In genomic region chr6:10507298-10507697, GRCh38 we compare ENCODE assay signal across 18 cellular contexts. TPM values are rescaled to one million over a fixed set of nuclear protein-coding genes. Genes with fewer than 3 reads are reported as not detected.
DNase-seq lines count a peak whose midpoint lies in the region; ATAC-seq, FAIRE-seq and TF ChIP-seq lines count a peak whose summit lies in the region.
"Had no signal": no experiment of that assay in that cellular context is flagged by ENCODE, and none has a peak within 500 bp of the region (broad histone marks: within the 10 kb centered on the region; RNA-seq: fewer than 3 reads in every experiment).

No MANE protein-coding gene starts in this region.

- H3K79me2 ChIP-seq in Karpas-422 (ENCODE audit: low read length), result no peaks in the 10 kb centered on the region

- ATAC-seq in effector memory CD8-positive, alpha-beta T cell (replicated peaks), result peak; percentile 71
- peak; percentile 28 for ATAC-seq in stimulated activated effector memory CD8-positive, alpha-beta T cell treated with anti-CD3 and anti-CD28 coated beads, Interleukin-12 subunit alpha, Interleukin-12 subunit beta, amount 100 ng/mL, for 72 hours
- ATAC-seq in HG03139 (IDR thresholded peaks at IDR 0.05; ENCODE audit: unreplicated experiment) (no peak), HG03354 (IDR thresholded peaks at IDR 0.05; ENCODE audit: poor library complexity, severe bottlenecking, unreplicated experiment) (no peak)
- ATAC-seq: GM12878 had no signal

- no peak for TF ChIP-seq POLR2A in GM12891 (IDR thresholded peaks at IDR 0.05; ENCODE audit: low read depth, low read length)

- H3K4me2 ChIP-seq in Karpas-422 (ENCODE audit: low read depth, low read length, poor library complexity, severe bottlenecking), result no peak overlapping the region

- H3K36me3 Mint-ChIP-seq in effector memory CD8-positive, alpha-beta T cell (ENCODE audit: insufficient read depth), result no peaks in the 10 kb centered on the region
- no peaks in the 10 kb centered on the region for H3K36me3 Mint-ChIP-seq in stimulated activated effector memory CD8-positive, alpha-beta T cell treated with anti-CD3 and anti-CD28 coated beads, Interleukin-12 subunit alpha, Interleukin-12 subunit beta, amount 100 ng/mL, for 72 hours
- H3K36me3 Mint-ChIP-seq: CD4-positive, alpha-beta memory T cell had no signal

- H3K9me3 Mint-ChIP-seq in effector memory CD8-positive, alpha-beta T cell, result no peaks in the 10 kb centered on the region
- H3K9me3 Mint-ChIP-seq in stimulated activated effector memory CD8-positive, alpha-beta T cell treated with anti-CD3 and anti-CD28 coated beads, Interleukin-12 subunit alpha, Interleukin-12 subunit beta, amount 100 ng/mL, for 72 hours, result no peaks in the 10 kb centered on the region
- H3K9me3 Mint-ChIP-seq: CD4-positive, alpha-beta memory T cell; HFFc6 had no signal

- H3K27me3 ChIP-seq in Karpas-422 (ENCODE audit: low read length), result no peaks in the 10 kb centered on the region; the same call in 1 of the 2 replicates

- DNase-seq in GM12891 (ENCODE audit: insufficient read length, low spot score) (no peak), Karpas-422 (peak; percentile 12)
- DNase-seq in effector memory CD8-positive, alpha-beta T cell, result no peak
- DNase-seq in stimulated activated effector memory CD8-positive, alpha-beta T cell treated with anti-CD3 and anti-CD28 coated beads, Interleukin-12 subunit alpha, Interleukin-12 subunit beta, amount 100 ng/mL, for 72 hours (ENCODE audit: low spot score in 2 of 2), result no peak
- DNase-seq in stimulated activated CD4-positive, alpha-beta T cell treated with anti-CD3 and anti-CD28 coated beads, Interleukin-4, amount 100 ng/mL, for 4 hours, result no peak
- DNase-seq: C1 segment of cervical spinal cord; Caco-2; CD4-positive, alpha-beta memory T cell; DMS153; DND-41; GOT3; HFFc6 had no signal

- FAIRE-seq in GM12891 (lab: Jason Lieb, UNC), result peak; percentile 16
- FAIRE-seq: G401.6, GM12878, H54 had no signal

- no peak overlapping the region for H2AFZ ChIP-seq in Karpas-422 (ENCODE audit: low read length)

- no peak overlapping the region for H3K4me3 ChIP-seq in Karpas-422 (ENCODE audit: low read length)
- H3K4me3 ChIP-seq: GM12878, HAP-1 had no signal

- H3K27ac Mint-ChIP-seq in effector memory CD8-positive, alpha-beta T cell, result peak overlapping the region; percentile 49 to 89
- no peak overlapping the region for H3K27ac Mint-ChIP-seq in stimulated activated effector memory CD8-positive, alpha-beta T cell treated with anti-CD3 and anti-CD28 coated beads, Interleukin-12 subunit alpha, Interleukin-12 subunit beta, amount 100 ng/mL, for 72 hours
- H3K27ac Mint-ChIP-seq: CD4-positive, alpha-beta memory T cell; HFFc6 had no signal

- H3K9me3 ChIP-seq in Karpas-422 (ENCODE audit: low read length), result no peaks in the 10 kb centered on the region
- H3K9me3 ChIP-seq: Caco-2, HAP-1 had no signal

- no peaks in the 10 kb centered on the region for H3K36me3 ChIP-seq in Karpas-422 (ENCODE audit: insufficient read depth, low read length)
- H3K36me3 ChIP-seq: HAP-1 had no signal

- no peaks in the 10 kb centered on the region for H4K20me1 ChIP-seq in Karpas-422 (ENCODE audit: insufficient read depth, low read depth, low read length)

- peak overlapping the region in 1 of 2 donors; percentile 44 for H3K4me3 Mint-ChIP-seq in effector memory CD8-positive, alpha-beta T cell
- no peak overlapping the region for H3K4me3 Mint-ChIP-seq in stimulated activated effector memory CD8-positive, alpha-beta T cell treated with anti-CD3 and anti-CD28 coated beads, Interleukin-12 subunit alpha, Interleukin-12 subunit beta, amount 100 ng/mL, for 72 hours
- H3K4me3 Mint-ChIP-seq: CD4-positive, alpha-beta memory T cell; HFFc6 had no signal

- H3K27me3 Mint-ChIP-seq in effector memory CD8-positive, alpha-beta T cell, result peaks cover 0 to 31% of the 10 kb centered on the region in 2 donors

- peaks cover 8 to 15% of the 10 kb centered on the region in 2 donors for H3K4me1 Mint-ChIP-seq in effector memory CD8-positive, alpha-beta T cell (ENCODE audit: low read depth in 2 of 2)
- H3K4me1 Mint-ChIP-seq in stimulated activated effector memory CD8-positive, alpha-beta T cell treated with anti-CD3 and anti-CD28 coated beads, Interleukin-12 subunit alpha, Interleukin-12 subunit beta, amount 100 ng/mL, for 72 hours, result no peaks in the 10 kb centered on the region

- H3K9me2 ChIP-seq in Karpas-422 (replicated peaks; ENCODE audit: insufficient read depth, low read length), result no peaks in the 10 kb centered on the region

- H3K4me1 ChIP-seq in Karpas-422 (ENCODE audit: low read length), result peaks cover 17% of the 10 kb centered on the region

- no peak overlapping the region for H3K9ac ChIP-seq in Karpas-422 (ENCODE audit: low read length)

- H3K27ac ChIP-seq in Karpas-422 (ENCODE audit: low read length), result no peak overlapping the region

TF ChIP-seq in GM12891, 5 proteins besides CTCF, POLR2A, EP300 and RAD21:
- TF ChIP-seq PAX5 (IDR thresholded peaks at IDR 0.05; ENCODE audit: insufficient read depth, low read length, severe bottlenecking) (no peak), SPI1 (IDR thresholded peaks at IDR 0.05; ENCODE audit: low read depth, low read length) (no peak), POLR2AphosphoS5 (IDR thresholded peaks at IDR 0.05; ENCODE audit: low read depth, low read length) (no peak), TAF1 (IDR thresholded peaks at IDR 0.05; ENCODE audit: low read depth, low read length) (no peak), POU2F2 (IDR thresholded peaks at IDR 0.05; ENCODE audit: low read depth, low read length) (no peak)

RNA-seq across cellular contexts. Expression of gene GCNT2, which starts 13.9 kb away (rescaled TPM):
- polyA plus RNA-seq in GM12891 (2012; ENCODE audit: low read depth, missing spikeins), result 6.2 TPM
- total RNA-seq in Karpas-422 (2014; rRNA removed; shearing (Covaris generic); ENCODE audit: low replicate concordance), result 15.1 and 21.3 TPM in 2 replicates

Comparison
In these comparisons a context has a peak if more than half of its experiments do, and no peak if none do; other contexts are left out.
1. ATAC-seq: peak in effector memory CD8-positive, alpha-beta T cell (single experiment) and stimulated activated effector memory CD8-positive, alpha-beta T cell treated with anti-CD3 and anti-CD28 coated beads, Interleukin-12 subunit alpha, Interleukin-12 subunit beta, amount 100 ng/mL, for 72 hours (single experiment); none in HG03139 (single experiment) and HG03354 (single experiment).